8 cellular contexts compared by ENCODE assay signal in genomic region chr10:102134416-102134815, GRCh38. TPM values are rescaled to one million over a fixed set of nuclear protein-coding genes. Genes with fewer than 3 reads are reported as not detected.
DNase-seq lines count a peak whose midpoint lies in the region; ATAC-seq and TF ChIP-seq lines count a peak whose summit lies in the region.

No MANE protein-coding gene starts in this region.

- CTCF ChIA-PET in SK-N-SH (lab: Yijun Ruan, JAX) = interaction anchor here (0.9 to 1.5 kb wide), 2 partner anchors 17 to 218 kb away, joined by 3 to 4 read pairs; no protein-coding TSS in a partner anchor
- CTCF ChIA-PET in activated CD8-positive, alpha-beta T cell treated with anti-CD3 and anti-CD28 coated beads, Interleukin-2, amount 10 ng/mL, durations not matched to agents 7 days and 5 days (lab: Charles Lee) = interaction anchor here (1.9 kb wide), 1 partner anchor 35 kb away, joined by 8 read pairs; no protein-coding TSS in a partner anchor

- H4K20me1 ChIP-seq in SK-N-SH (ENCODE audit: insufficient read depth) = peaks cover 56% of the 10 kb centered on the region

- H3K9me3 Mint-ChIP-seq in activated CD8-positive, alpha-beta T cell treated with anti-CD3 and anti-CD28 coated beads, Interleukin-2, amount 10 ng/mL, durations not matched to agents 7 days and 5 days (ENCODE audit: insufficient read depth) = no peaks in the 10 kb centered on the region
- H3K9me3 Mint-ChIP-seq in stimulated activated effector memory CD8-positive, alpha-beta T cell treated with anti-CD3 and anti-CD28 coated beads, Interleukin-12 subunit alpha, Interleukin-12 subunit beta, amount 100 ng/mL, for 72 hours = no peaks in the 10 kb centered on the region

- ATAC-seq in SK-N-SH treated with all-trans-retinoic acid at 6 μM for 48 hours (no peak), GM18909 (IDR thresholded peaks at IDR 0.05; ENCODE audit: poor library complexity, unreplicated experiment) (no peak)
- no peak for ATAC-seq in activated CD8-positive, alpha-beta T cell treated with anti-CD3 and anti-CD28 coated beads, Interleukin-2, amount 10 ng/mL, durations not matched to agents 7 days and 5 days
- no peak for ATAC-seq in stimulated activated effector memory CD8-positive, alpha-beta T cell treated with anti-CD3 and anti-CD28 coated beads, Interleukin-12 subunit alpha, Interleukin-12 subunit beta, amount 100 ng/mL, for 72 hours

- no peak for TF ChIP-seq CTCF in SK-N-SH (IDR thresholded peaks at IDR 0.05)

- DNase-seq in SK-N-SH = no peak
- no peak for DNase-seq in activated CD8-positive, alpha-beta T cell treated with anti-CD3 and anti-CD28 coated beads, Interleukin-2, amount 10 ng/mL, durations not matched to agents 7 days and 5 days
- no peak for DNase-seq in iPS DF 6.9 (ENCODE audit: low read depth, low spot score)
- no peak for DNase-seq in stimulated activated effector memory CD8-positive, alpha-beta T cell treated with anti-CD3 and anti-CD28 coated beads, Interleukin-12 subunit alpha, Interleukin-12 subunit beta, amount 100 ng/mL, for 72 hours (ENCODE audit: low spot score in 2 of 2)
- DNase-seq in GOT3 (lab: John Stamatoyannopoulos, UW) = no peak
- DNase-seq in stimulated activated CD4-positive, alpha-beta T cell treated with anti-CD3 and anti-CD28 coated beads, Interleukin-2, amount 100 ng/mL, for 24 hours = no peak

- peak overlapping the region; percentile 97 for H3K4me3 Mint-ChIP-seq in activated CD8-positive, alpha-beta T cell treated with anti-CD3 and anti-CD28 coated beads, Interleukin-2, amount 10 ng/mL, durations not matched to agents 7 days and 5 days
- H3K4me3 Mint-ChIP-seq in stimulated activated effector memory CD8-positive, alpha-beta T cell treated with anti-CD3 and anti-CD28 coated beads, Interleukin-12 subunit alpha, Interleukin-12 subunit beta, amount 100 ng/mL, for 72 hours = peak overlapping the region; percentile 95

- peaks cover 10% of the 10 kb centered on the region for H3F3A ChIP-seq in SK-N-SH (replicated peaks; ENCODE audit: insufficient read depth)

- TF ChIP-seq RAD21 in SK-N-SH (IDR thresholded peaks at IDR 0.05; ENCODE audit: low read length) = no peak

- H3K9me3 ChIP-seq in SK-N-SH (no peaks in the 10 kb centered on the region), iPS DF 6.9 (ENCODE audit: control insufficient read depth, insufficient read depth, low read length) (no peaks in the 10 kb centered on the region)

- peak overlapping the region; percentile 69 for H3K4me2 ChIP-seq in SK-N-SH

- H3K4me1 Mint-ChIP-seq in activated CD8-positive, alpha-beta T cell treated with anti-CD3 and anti-CD28 coated beads, Interleukin-2, amount 10 ng/mL, durations not matched to agents 7 days and 5 days (ENCODE audit: low read depth) = peaks cover 39% of the 10 kb centered on the region
- peaks cover 49% of the 10 kb centered on the region for H3K4me1 Mint-ChIP-seq in stimulated activated effector memory CD8-positive, alpha-beta T cell treated with anti-CD3 and anti-CD28 coated beads, Interleukin-12 subunit alpha, Interleukin-12 subunit beta, amount 100 ng/mL, for 72 hours

- H3K27me3 Mint-ChIP-seq in activated CD8-positive, alpha-beta T cell treated with anti-CD3 and anti-CD28 coated beads, Interleukin-2, amount 10 ng/mL, durations not matched to agents 7 days and 5 days (ENCODE audit: low read depth) = no peaks in the 10 kb centered on the region

- H3K9ac ChIP-seq in SK-N-SH = peak overlapping the region; percentile 97

- POLR2A ChIA-PET in SK-N-SH (lab: Yijun Ruan, JAX) = no interaction called here
- POLR2A ChIA-PET in activated CD8-positive, alpha-beta T cell treated with anti-CD3 and anti-CD28 coated beads, Interleukin-2, amount 10 ng/mL, durations not matched to agents 7 days and 5 days (lab: Charles Lee) = interaction anchor here (1.4 kb wide), 1 partner anchor 13 kb away, joined by 5 read pairs; no protein-coding TSS in a partner anchor

- H3K27me3 ChIP-seq in SK-N-SH (ENCODE audit: insufficient read depth) = no peaks in the 10 kb centered on the region
- H3K27me3 ChIP-seq in iPS DF 6.9 (ENCODE audit: control insufficient read depth, insufficient read depth, low read length) = no peaks in the 10 kb centered on the region

- H3K27ac ChIP-seq in SK-N-SH (ENCODE audit: low read depth in 2 of 2, low read length in 1 of 2) (peak overlapping the region in 1 of 2 experiments; percentile 91; a peak in 1 of 4 replicates), iPS DF 6.9 (ENCODE audit: low read length) (no peak overlapping the region)

- H3K4me3 ChIP-seq in SK-N-SH (ENCODE audit: low read depth in 2 of 2, low read length in 1 of 2) (peak overlapping the region; percentile 90 to 99), iPS DF 6.9 (ENCODE audit: low read length) (peak overlapping the region; percentile 68; the same call in 1 of the 2 replicates)

- H3K36me3 ChIP-seq in SK-N-SH (replicated peaks in 1 of 2; ENCODE audit: control insufficient read depth in 1 of 2, insufficient read depth in 2 of 2, low read length in 1 of 2) (peaks cover 17 to 25% of the 10 kb centered on the region in 2 experiments), iPS DF 6.9 (ENCODE audit: control insufficient read depth, insufficient read depth, low read length) (peaks cover 17% of the 10 kb centered on the region)

- peaks cover 39% of the 10 kb centered on the region for H3K36me3 Mint-ChIP-seq in activated CD8-positive, alpha-beta T cell treated with anti-CD3 and anti-CD28 coated beads, Interleukin-2, amount 10 ng/mL, durations not matched to agents 7 days and 5 days (ENCODE audit: low read depth)
- H3K36me3 Mint-ChIP-seq in stimulated activated effector memory CD8-positive, alpha-beta T cell treated with anti-CD3 and anti-CD28 coated beads, Interleukin-12 subunit alpha, Interleukin-12 subunit beta, amount 100 ng/mL, for 72 hours = peaks cover 69% of the 10 kb centered on the region

- TF ChIP-seq EP300 in SK-N-SH (IDR thresholded peaks at IDR 0.05; ENCODE audit: borderline replicate concordance in 1 of 2, low read depth in 1 of 2, low read length in 1 of 2) = no peak

- no peak overlapping the region for H2AFZ ChIP-seq in SK-N-SH (ENCODE audit: low read depth)

- H3K9me2 ChIP-seq in SK-N-SH = no peaks in the 10 kb centered on the region

- 55% methylated on average over 2 of the region's 2 CpGs for WGBS in SK-N-SH (ENCODE audit: low lambda C conversion rate)
- no CpG with 5 or more reads among the region's 2 CpGs for whole genome bisulfite sequencing in iPS DF 6.9 (ENCODE audit: insufficient coverage, insufficient read length)

- H3K27ac Mint-ChIP-seq in activated CD8-positive, alpha-beta T cell treated with anti-CD3 and anti-CD28 coated beads, Interleukin-2, amount 10 ng/mL, durations not matched to agents 7 days and 5 days = peak overlapping the region; percentile 96
- H3K27ac Mint-ChIP-seq in stimulated activated effector memory CD8-positive, alpha-beta T cell treated with anti-CD3 and anti-CD28 coated beads, Interleukin-12 subunit alpha, Interleukin-12 subunit beta, amount 100 ng/mL, for 72 hours = peak overlapping the region; percentile 99

- peaks cover 66% of the 10 kb centered on the region for H3K79me2 ChIP-seq in SK-N-SH (ENCODE audit: insufficient read depth)

- peaks cover 13 to 18% of the 10 kb centered on the region in 2 experiments; a peak in 2 of 4 replicates for H3K4me1 ChIP-seq in SK-N-SH (ENCODE audit: control insufficient read depth in 1 of 2, insufficient read depth in 2 of 2, low read depth in 1 of 2, low read length in 1 of 2)
- 0 out of 2 replicates have a peak, but pooled peaks cover 3% of the 10 kb centered on the region for H3K4me1 ChIP-seq in iPS DF 6.9 (ENCODE audit: control insufficient read depth, insufficient read depth, low read length)

TF ChIP-seq in SK-N-SH, 30 proteins besides CTCF, POLR2A, EP300 and RAD21 (continues in another document):
- TF ChIP-seq GABPA (IDR thresholded peaks at IDR 0.05; ENCODE audit: low read depth) = no peak
- TF ChIP-seq, protein P1, sequence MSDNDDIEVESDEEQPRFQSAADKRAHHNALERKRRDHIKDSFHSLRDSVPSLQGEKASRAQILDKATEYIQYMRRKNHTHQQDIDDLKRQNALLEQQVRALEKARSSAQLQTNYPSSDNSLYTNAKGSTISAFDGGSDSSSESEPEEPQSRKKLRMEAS (IDR thresholded peaks at IDR 0.05; ENCODE audit: low read depth) = no peak
- TF ChIP-seq FOXM1 (IDR thresholded peaks at IDR 0.05; ENCODE audit: low read depth) = no peak

TF ChIP-seq in SK-N-SH treated with all-trans-retinoic acid at 6 μM for 48 hours, 23 proteins besides CTCF, POLR2A, EP300 and RAD21 (continues in another document):
- TF ChIP-seq ISL1 (CRISPR knock-in tag; IDR thresholded peaks at IDR 0.05) (no peak), ARNTL (CRISPR knock-in tag; IDR thresholded peaks at IDR 0.05; ENCODE audit: borderline replicate concordance, low read depth) (no peak), SNAI2 (CRISPR knock-in tag; IDR thresholded peaks at IDR 0.05) (no peak), GLIS3 (CRISPR knock-in tag; IDR thresholded peaks at IDR 0.05) (no peak), OSR1 (CRISPR knock-in tag; IDR thresholded peaks at IDR 0.05) (no peak), TCF4 (CRISPR knock-in tag; IDR thresholded peaks at IDR 0.05; ENCODE audit: borderline replicate concordance) (no peak), BACH2 (CRISPR knock-in tag; IDR thresholded peaks at IDR 0.05; ENCODE audit: borderline replicate concordance) (no peak)

RNA-seq across cellular contexts. Expression of gene PPRC1, which starts 1.6 kb away (rescaled TPM):
- 22.6 and 23.1 TPM in 2 replicates for polyA plus RNA-seq in SK-N-SH (2012; rRNA removed)
- 9.6 and 13.0 TPM in 2 replicates for polyA plus RNA-seq in SK-N-SH (2012; cell fraction: cytosol; rRNA removed)
- 77.6 and 92.4 TPM in 2 replicates for polyA plus RNA-seq in SK-N-SH (2012; cell fraction: nucleus; rRNA removed)
- 10 to 100 TPM; 56.5 to 58.9 TPM for total RNA-seq in activated CD8-positive, alpha-beta T cell treated with anti-CD3 and anti-CD28 coated beads, Interleukin-2, amount 10 ng/mL, durations not matched to agents 7 days and 5 days

RNA-seq across cellular contexts. Expression of gene LDB1, which starts 14.2 kb away (rescaled TPM):
- 85.9 and 113 TPM in 2 replicates for polyA plus RNA-seq in SK-N-SH (2012; rRNA removed)
- 31.9 and 39.8 TPM in 2 replicates for polyA plus RNA-seq in SK-N-SH (2012; cell fraction: cytosol; rRNA removed)
- 361 and 398 TPM in 2 replicates for polyA plus RNA-seq in SK-N-SH (2012; cell fraction: nucleus; rRNA removed)
- 10 to 100 TPM; 83.6 to 87.1 TPM for total RNA-seq in activated CD8-positive, alpha-beta T cell treated with anti-CD3 and anti-CD28 coated beads, Interleukin-2, amount 10 ng/mL, durations not matched to agents 7 days and 5 days

RNA-seq across cellular contexts. Expression of gene NOLC1, which starts 17.8 kb away (rescaled TPM):
- 71.8 and 94.6 TPM in 2 replicates for polyA plus RNA-seq in SK-N-SH (2012; rRNA removed)
- 83.4 and 99.2 TPM in 2 replicates for polyA plus RNA-seq in SK-N-SH (2012; cell fraction: cytosol; rRNA removed)
- 79.8 and 108 TPM in 2 replicates for polyA plus RNA-seq in SK-N-SH (2012; cell fraction: nucleus; rRNA removed)
- total RNA-seq in activated CD8-positive, alpha-beta T cell treated with anti-CD3 and anti-CD28 coated beads, Interleukin-2, amount 10 ng/mL, durations not matched to agents 7 days and 5 days = 10 to 100 TPM; 94.1 to 95.3 TPM
